In the genomic region with DNA sequence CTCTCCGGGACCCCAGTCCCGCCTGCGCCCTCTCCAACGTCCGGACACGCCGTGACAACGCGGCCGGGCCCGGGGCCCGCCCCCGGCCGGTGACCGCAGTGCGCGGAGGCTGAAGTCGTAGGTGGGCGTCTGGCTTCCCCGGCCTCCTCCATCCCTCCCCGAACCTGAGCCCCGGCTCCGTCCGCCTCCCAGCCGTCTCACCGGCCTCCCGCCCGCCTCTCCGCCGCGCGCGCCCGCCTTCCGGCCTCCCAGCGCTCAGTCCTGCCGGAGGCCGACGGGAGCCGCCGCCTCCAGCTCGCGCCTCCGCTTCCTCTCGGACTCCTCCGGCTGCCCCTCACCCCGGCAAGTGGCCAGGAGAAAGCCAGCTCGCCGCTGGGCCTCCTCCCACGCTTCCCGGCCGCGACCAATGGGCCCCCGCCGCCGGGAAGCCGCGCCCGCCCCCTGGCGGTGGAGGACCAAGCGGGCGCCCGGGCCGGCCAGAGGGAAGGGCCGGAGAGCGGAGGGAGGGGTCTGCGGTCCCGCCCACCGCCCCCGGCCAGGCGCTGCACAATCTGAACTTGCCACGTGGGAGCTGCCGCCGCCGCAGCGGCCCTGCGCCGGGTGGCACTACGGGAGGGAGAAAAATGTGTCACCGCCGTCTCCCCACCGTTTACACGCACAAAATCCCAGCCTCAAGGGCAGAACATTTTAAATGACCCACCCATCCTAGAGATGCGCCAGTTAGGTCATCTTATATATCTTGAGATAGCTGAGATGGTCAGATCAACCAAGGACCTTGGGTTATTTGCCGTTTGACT, we compare ENCODE assay signal across 8 cellular contexts. TPM values are rescaled to one million over a fixed set of nuclear protein-coding genes. Genes with fewer than 3 reads are reported as not detected.
DNase-seq lines count a peak whose midpoint lies in the region; ATAC-seq, FAIRE-seq and TF ChIP-seq lines count a peak whose summit lies in the region.

A gene with protein sequence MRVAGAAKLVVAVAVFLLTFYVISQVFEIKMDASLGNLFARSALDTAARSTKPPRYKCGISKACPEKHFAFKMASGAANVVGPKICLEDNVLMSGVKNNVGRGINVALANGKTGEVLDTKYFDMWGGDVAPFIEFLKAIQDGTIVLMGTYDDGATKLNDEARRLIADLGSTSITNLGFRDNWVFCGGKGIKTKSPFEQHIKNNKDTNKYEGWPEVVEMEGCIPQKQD (minus strand): TSS at position 348 of the 797 bp plus-strand sequence. CDS start 13,339 bp downstream, outside the sequence.

- H3K27ac ChIP-seq in left ventricle myocardium inferior (replicated peaks) (peak within 1 kb of the TSS; percentile 89), prostate gland (peak within 1 kb of the TSS; percentile 73 to 75), urinary bladder (ENCODE audit: low read depth) (no peak within 1 kb of the TSS)

- peaks cover 32% of the 10 kb centered on the region for H3K4me1 ChIP-seq in left ventricle myocardium inferior
- no peaks in the 10 kb centered on the region for H3K4me1 ChIP-seq in prostate gland (replicated peaks)
- no peaks in the 10 kb centered on the region for H3K4me1 ChIP-seq in urinary bladder (ENCODE audit: insufficient read depth)

- 1% methylated on average over 74 of the region's 85 CpGs for WGBS in prostate gland
- under 1% methylated on average over 85 of the region's 85 CpGs for WGBS in urinary bladder

- TF ChIP-seq CTCF in left ventricle myocardium inferior (IDR thresholded peaks at IDR 0.05; ENCODE audit: borderline replicate concordance) (peak; percentile 98), prostate gland (IDR thresholded peaks at IDR 0.05) (peak; percentile 82 to 98 (median 91))

- intact Hi-C loops in left ventricle myocardium inferior (cut with micrococcal nuclease): no loop called here
- intact Hi-C loops in prostate gland (cut with DNase I): no loop called here

- FAIRE-seq in GM12891 (lab: Jason Lieb, UNC): peak; percentile 98

- ATAC-seq in HG02763 (IDR thresholded peaks at IDR 0.05; ENCODE audit: unreplicated experiment): peak; percentile 86

- DNase-seq in GM12891 (ENCODE audit: insufficient read length, low spot score): peak; percentile 82
- peak; percentile 94 to 98 (median 98) for DNase-seq in NCI-H1417 (lab: John Stamatoyannopoulos, UW)
- DNase-seq in T-helper 1 cell: peak; percentile 61 to 88 (median 66)
- peak; percentile 86 for DNase-seq in amniotic epithelial cell (ENCODE audit: low read depth)
- peak; percentile 91 for DNase-seq in left ventricle myocardium inferior
- peak; percentile 80 for DNase-seq in prostate gland (ENCODE audit: low spot score)

- H3K4me3 ChIP-seq in left ventricle myocardium inferior: peak within 1 kb of the TSS; percentile 98
- peak within 1 kb of the TSS; percentile 79 to 88 for H3K4me3 ChIP-seq in prostate gland
- H3K4me3 ChIP-seq in urinary bladder (ENCODE audit: low read depth, low read length): peak within 1 kb of the TSS; percentile 100

- no peak; the same call in none of the 2 replicates for TF ChIP-seq POLR2A in GM12891 (IDR thresholded peaks at IDR 0.05; ENCODE audit: low read depth, low read length)
- TF ChIP-seq POLR2A in prostate gland (IDR thresholded peaks at IDR 0.05): peak; percentile 75

- H3K9me3 ChIP-seq in left ventricle myocardium inferior (replicated peaks) (no peaks in the 10 kb centered on the region), prostate gland (no peaks in the 10 kb centered on the region)

- H3K36me3 ChIP-seq in left ventricle myocardium inferior (peaks cover 7% of the 10 kb centered on the region), prostate gland (no peaks in the 10 kb centered on the region), urinary bladder (ENCODE audit: insufficient read depth) (no peaks in the 10 kb centered on the region)

- no peaks in the 10 kb centered on the region for H3K27me3 ChIP-seq in left ventricle myocardium inferior (ENCODE audit: low read depth)
- no peaks in the 10 kb centered on the region for H3K27me3 ChIP-seq in prostate gland (replicated peaks; ENCODE audit: insufficient read depth)

TF ChIP-seq in GM12891, 5 proteins besides CTCF, POLR2A, EP300 and RAD21:
- TF ChIP-seq TAF1 (IDR thresholded peaks at IDR 0.05; ENCODE audit: low read depth, low read length): peak; percentile 90
- TF ChIP-seq POLR2AphosphoS5 (IDR thresholded peaks at IDR 0.05; ENCODE audit: low read depth, low read length): no peak

RNA-seq across cellular contexts. Expression of the gene that starts here (rescaled TPM):
- 16.0 TPM for polyA plus RNA-seq in GM12891 (2012; ENCODE audit: low read depth, missing spikeins)
- total RNA-seq in left ventricle myocardium inferior: 46.2 TPM
- total RNA-seq in prostate gland: 10 to 100 TPM; 31.9 to 34.8 TPM
- total RNA-seq in urinary bladder: 108 TPM
- 40.3 TPM for polyA plus RNA-seq in urinary bladder
